22 cellular contexts compared by ENCODE assay signal in the genomic region with DNA sequence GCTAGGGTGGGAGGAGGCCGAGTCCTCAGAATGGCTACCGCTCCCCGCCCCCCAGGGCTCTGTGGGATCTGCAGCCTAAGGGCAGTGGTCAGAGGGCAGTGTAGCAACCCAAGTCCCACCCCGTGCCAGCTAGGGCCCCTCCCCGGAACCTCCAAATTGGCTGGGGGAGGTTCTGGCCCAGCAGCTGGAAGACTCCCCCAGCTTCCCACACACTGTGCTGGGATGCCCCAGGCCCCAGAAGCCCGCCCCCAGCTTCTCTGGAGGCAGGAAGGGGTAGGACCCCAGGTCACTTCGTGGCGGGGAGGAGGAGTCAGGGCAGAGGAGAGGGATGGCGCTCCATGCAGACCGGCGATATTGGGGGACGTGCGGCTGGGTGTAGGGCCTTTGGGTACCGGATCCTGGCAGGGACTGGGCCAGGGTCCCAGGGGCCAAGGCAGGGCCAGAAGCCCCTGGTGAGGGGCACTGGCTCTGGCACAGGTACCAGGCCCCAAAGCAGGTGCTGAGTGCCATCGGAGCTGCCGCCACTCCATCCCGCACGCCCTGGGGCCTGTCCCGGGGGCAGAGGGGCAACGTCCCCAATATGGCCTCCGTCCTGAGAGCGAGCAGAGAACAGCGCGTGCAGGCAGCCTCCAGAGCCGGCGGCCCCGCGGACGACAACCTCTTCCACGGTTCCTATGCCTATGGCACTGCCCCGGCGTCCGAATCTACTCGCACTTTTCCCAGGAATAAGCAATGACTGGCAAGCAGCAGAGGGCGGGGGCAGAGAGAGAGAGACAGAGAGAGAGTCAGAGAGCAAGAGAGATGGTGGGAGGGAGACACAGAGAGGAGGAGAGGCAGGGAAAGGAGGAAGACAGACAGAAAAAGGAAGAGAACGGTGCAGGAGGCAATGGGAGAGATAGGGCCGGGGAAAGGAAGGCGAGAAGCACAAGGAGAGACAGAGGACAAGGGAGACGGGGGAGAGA.
"Had no signal": no experiment of that assay in that cellular context is flagged by ENCODE, and none has a peak within 500 bp of the region (broad histone marks: within the 10 kb centered on the region; RNA-seq: fewer than 3 reads in every experiment).

No MANE protein-coding gene starts in this region.

- H3K4me1 ChIP-seq: gastroesophageal sphincter, left ventricle myocardium inferior, right atrium auricular region, suprapubic skin had no signal

- H3K4me3 Mint-ChIP-seq: dendritic cell treated with granulocyte-macrophage colony-stimulating factor and Interleukin-4, amounts not matched to agents 40 ng/mL and 50 ng/mL, for 4 days; effector memory CD8-positive, alpha-beta T cell; natural killer cell treated with Interleukin-12 subunit alpha and Interleukin-12 subunit beta and Interleukin-15 and Interleukin-18, amount 100 ng/mL, for 72 hours; type B pancreatic cell had no signal

- DNase-seq: effector memory CD8-positive, alpha-beta T cell; esophagus squamous epithelium; foreskin fibroblast; glutamatergic neuron; kidney; left cardiac atrium; left ventricle myocardium inferior; midbrain; posterior cingulate gyrus; small intestine; stimulated activated CD4-positive, alpha-beta T cell treated with anti-CD3 and anti-CD28 coated beads, Interleukin-12 subunit alpha, Interleukin-12 subunit beta, amount 100 ng/mL, for 4 hours; stimulated activated naive CD4-positive, alpha-beta T cell treated with Interleukin-2 at 50 U/mL for 16 hours; thyroid gland had no signal

- H3K9me3 Mint-ChIP-seq: dendritic cell treated with granulocyte-macrophage colony-stimulating factor and Interleukin-4, amounts not matched to agents 40 ng/mL and 50 ng/mL, for 4 days; effector memory CD8-positive, alpha-beta T cell; natural killer cell treated with Interleukin-12 subunit alpha and Interleukin-12 subunit beta and Interleukin-15 and Interleukin-18, amount 100 ng/mL, for 72 hours; type B pancreatic cell had no signal

- ATAC-seq: effector memory CD8-positive, alpha-beta T cell; gastroesophageal sphincter; left cardiac atrium; natural killer cell treated with Interleukin-12 subunit alpha and Interleukin-12 subunit beta and Interleukin-15 and Interleukin-18, amount 100 ng/mL, for 72 hours had no signal

- FAIRE-seq: kidney, small intestine, urothelium cell line had no signal

- H3K27ac Mint-ChIP-seq: dendritic cell treated with granulocyte-macrophage colony-stimulating factor and Interleukin-4, amounts not matched to agents 40 ng/mL and 50 ng/mL, for 4 days; natural killer cell treated with Interleukin-12 subunit alpha and Interleukin-12 subunit beta and Interleukin-15 and Interleukin-18, amount 100 ng/mL, for 72 hours; type B pancreatic cell had no signal

- H3K4me3 ChIP-seq: esophagus squamous epithelium, gastroesophageal sphincter, left ventricle myocardium inferior, lung, right atrium auricular region, suprapubic skin, thyroid gland had no signal

- H3K36me3 ChIP-seq: esophagus squamous epithelium, gastroesophageal sphincter, left ventricle myocardium inferior, right atrium auricular region, suprapubic skin had no signal

- H3K36me3 Mint-ChIP-seq: natural killer cell treated with Interleukin-12 subunit alpha and Interleukin-12 subunit beta and Interleukin-15 and Interleukin-18, amount 100 ng/mL, for 72 hours; type B pancreatic cell had no signal

- H3K9me3 ChIP-seq: esophagus squamous epithelium, gastroesophageal sphincter, left ventricle myocardium inferior, right atrium auricular region, suprapubic skin, thyroid gland had no signal

- H3K27me3 ChIP-seq: right atrium auricular region, thyroid gland had no signal

- H3K27ac ChIP-seq: epithelial cell of prostate, esophagus squamous epithelium, gastroesophageal sphincter, left ventricle myocardium inferior, right atrium auricular region, suprapubic skin had no signal
